ENCODE assay signal across 15 cellular contexts in the genomic region with DNA sequence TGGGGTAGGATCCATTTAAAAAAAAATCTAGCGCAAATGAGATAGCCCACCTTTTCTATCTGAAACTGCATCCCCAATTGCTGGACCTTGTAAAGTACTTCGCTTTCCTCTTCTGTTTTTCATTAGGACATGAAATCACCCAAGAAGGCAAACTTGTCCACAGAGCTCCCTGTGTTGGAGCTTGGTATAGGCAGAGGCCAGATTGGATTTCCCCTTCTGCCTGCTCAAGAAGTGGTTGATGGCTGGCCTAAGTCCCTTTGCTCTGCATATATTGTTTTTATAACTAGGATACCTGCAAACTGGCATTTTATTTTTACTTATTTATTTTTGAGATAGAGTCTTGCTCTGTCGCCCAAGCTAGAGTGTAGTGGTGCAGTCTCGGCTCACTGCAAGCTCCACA. TPM values are rescaled to one million over a fixed set of nuclear protein-coding genes. Genes with fewer than 3 reads are reported as not detected.
DNase-seq lines count a peak whose midpoint lies in the region; ATAC-seq and TF ChIP-seq lines count a peak whose summit lies in the region.
"Had no signal": no experiment of that assay in that cellular context is flagged by ENCODE, and none has a peak within 500 bp of the region (broad histone marks: within the 10 kb centered on the region; RNA-seq: fewer than 3 reads in every experiment).

No MANE protein-coding gene starts in this region.

- H3K27ac Mint-ChIP-seq in CD14-positive monocyte (peak overlapping the region; percentile 87 to 95 (median 94)), T-helper 17 cell (peak overlapping the region; percentile 21)

- H3K4me1 Mint-ChIP-seq in CD14-positive monocyte (peaks cover 30% of the 10 kb centered on the region), T-helper 17 cell (peaks cover 8% of the 10 kb centered on the region)

- peaks cover 63 to 95% of the 10 kb centered on the region in 2 donors for H3K36me3 Mint-ChIP-seq in CD14-positive monocyte
- peaks cover 4% of the 10 kb centered on the region for H3K36me3 Mint-ChIP-seq in T-helper 17 cell (ENCODE audit: low read depth)

- H3K27me3 Mint-ChIP-seq in CD14-positive monocyte (ENCODE audit: low read depth in 3 of 3) (peaks cover 0 to 5% (median 1%) of the 10 kb centered on the region in 3 donors), T-helper 17 cell (no peaks in the 10 kb centered on the region)
- H3K27me3 Mint-ChIP-seq: CD4-positive, alpha-beta memory T cell had no signal

- peaks cover 44% of the 10 kb centered on the region for H4K20me1 ChIP-seq in osteoblast (ENCODE audit: insufficient read depth, low read length)

- TF ChIP-seq CTCF in CD14-positive monocyte (IDR thresholded peaks at IDR 0.05) (no peak), osteoblast (IDR thresholded peaks at IDR 0.05; ENCODE audit: extremely low read depth, low read depth, low read length) (no peak)

- DNase-seq in CD14-positive monocyte (ENCODE audit: low spot score) (no peak), T-helper 17 cell (no peak), osteoblast (ENCODE audit: insufficient read length, low spot score, missing footprints) (peak; percentile 41), activated gamma-delta T cell (lab: John Stamatoyannopoulos, UW) (no peak), DMS 273 (lab: John Stamatoyannopoulos, UW; ENCODE audit: unreplicated experiment) (no peak)
- DNase-seq: AML-193; CD4-positive, alpha-beta memory T cell; Kasumi-1; NCI-H1417; NCI-H1930; NCI-H2171; NCI-H774 had no signal

- intact Hi-C loops in CD14-positive monocyte (cut with micrococcal nuclease) = loop anchor here in 1 of 2 donors (5.0 kb wide), 1 partner anchor 35 kb away; no protein-coding TSS in a partner anchor

- H3K9me3 ChIP-seq in T-helper 17 cell (ENCODE audit: control insufficient read depth, low read length, poor library complexity, severe bottlenecking) (no peaks in the 10 kb centered on the region), osteoblast (ENCODE audit: low read depth, low read length) (no peaks in the 10 kb centered on the region)
- H3K9me3 ChIP-seq: HAP-1 had no signal

- H3K4me1 ChIP-seq in osteoblast (ENCODE audit: insufficient read depth, low read length) = peaks cover 10% of the 10 kb centered on the region
- H3K4me1 ChIP-seq: HAP-1 had no signal

- H3K79me2 ChIP-seq in osteoblast (ENCODE audit: insufficient read depth, low read length) = peaks cover 68% of the 10 kb centered on the region

- peaks cover 0 to 2% (median 0%) of the 10 kb centered on the region in 7 donors for H3K9me3 Mint-ChIP-seq in CD14-positive monocyte

- no peak overlapping the region for H3K4me3 ChIP-seq in osteoblast (ENCODE audit: insufficient read depth, low read length)
- H3K4me3 ChIP-seq: HAP-1 had no signal

- H3K27me3 ChIP-seq in osteoblast (ENCODE audit: insufficient read depth, low read length) = no peaks in the 10 kb centered on the region

- peak; percentile 40 for ATAC-seq in GM18511 (IDR thresholded peaks at IDR 0.05; ENCODE audit: unreplicated experiment)
- ATAC-seq in T-helper 17 cell = no peak
- ATAC-seq in GM21576 (IDR thresholded peaks at IDR 0.05; ENCODE audit: unreplicated experiment) = no peak

- no peak overlapping the region for H2AFZ ChIP-seq in osteoblast (ENCODE audit: low read length)

- no peak overlapping the region for H3K27ac ChIP-seq in osteoblast (ENCODE audit: low read depth, low read length)

- H3K4me2 ChIP-seq in osteoblast (ENCODE audit: insufficient read depth, low read length) = no peak overlapping the region

- H3K36me3 ChIP-seq in osteoblast (ENCODE audit: insufficient read depth, low read length) = peaks cover 66% of the 10 kb centered on the region

- H3K4me3 Mint-ChIP-seq in CD14-positive monocyte (peak overlapping the region; percentile 70 to 76), T-helper 17 cell (no peak overlapping the region)
- H3K4me3 Mint-ChIP-seq: CD4-positive, alpha-beta memory T cell had no signal

RNA-seq across cellular contexts. Expression of gene RNF4, which starts 28.4 kb away (rescaled TPM):
- 10 to 100 TPM; 28.8 to 37.0 TPM for polyA plus RNA-seq in CD14-positive monocyte
- total RNA-seq in T-helper 17 cell (100 to 1,000 TPM; 102 to 117 TPM), osteoblast (68.8 and 76.0 TPM in 2 replicates)

RNA-seq across cellular contexts. Expression of gene FAM193A, which starts 39.1 kb away (rescaled TPM):
- polyA plus RNA-seq in CD14-positive monocyte = under 1 TPM; 0.66 to 0.82 TPM
- total RNA-seq in T-helper 17 cell (10 to 100 TPM; 34.8 to 39.8 TPM), osteoblast (22.4 and 23.2 TPM in 2 replicates)
